Comparison of ENCODE assay signal across 1 cellular context in genomic region chr1:9294910-9295636, GRCh38.
TF ChIP-seq lines count a peak whose summit lies in the region.

No MANE protein-coding gene starts in this region.

TF ChIP-seq in GM23338, 12 proteins besides CTCF, POLR2A, EP300 and RAD21 (continued from another document):
- TF ChIP-seq EZH2phosphoT487 (IDR thresholded peaks at IDR 0.05; ENCODE audit: unreplicated experiment) (no peak), JUNB (IDR thresholded peaks at IDR 0.05; ENCODE audit: unreplicated experiment) (no peak), NANOG (IDR thresholded peaks at IDR 0.05; ENCODE audit: borderline replicate concordance) (no peak), ZNF331 (CRISPR knock-in tag; IDR thresholded peaks at IDR 0.05; ENCODE audit: low read depth) (no peak), ZNF462 (CRISPR knock-in tag; IDR thresholded peaks at IDR 0.05) (no peak)
- TF ChIP-seq, protein P1, sequence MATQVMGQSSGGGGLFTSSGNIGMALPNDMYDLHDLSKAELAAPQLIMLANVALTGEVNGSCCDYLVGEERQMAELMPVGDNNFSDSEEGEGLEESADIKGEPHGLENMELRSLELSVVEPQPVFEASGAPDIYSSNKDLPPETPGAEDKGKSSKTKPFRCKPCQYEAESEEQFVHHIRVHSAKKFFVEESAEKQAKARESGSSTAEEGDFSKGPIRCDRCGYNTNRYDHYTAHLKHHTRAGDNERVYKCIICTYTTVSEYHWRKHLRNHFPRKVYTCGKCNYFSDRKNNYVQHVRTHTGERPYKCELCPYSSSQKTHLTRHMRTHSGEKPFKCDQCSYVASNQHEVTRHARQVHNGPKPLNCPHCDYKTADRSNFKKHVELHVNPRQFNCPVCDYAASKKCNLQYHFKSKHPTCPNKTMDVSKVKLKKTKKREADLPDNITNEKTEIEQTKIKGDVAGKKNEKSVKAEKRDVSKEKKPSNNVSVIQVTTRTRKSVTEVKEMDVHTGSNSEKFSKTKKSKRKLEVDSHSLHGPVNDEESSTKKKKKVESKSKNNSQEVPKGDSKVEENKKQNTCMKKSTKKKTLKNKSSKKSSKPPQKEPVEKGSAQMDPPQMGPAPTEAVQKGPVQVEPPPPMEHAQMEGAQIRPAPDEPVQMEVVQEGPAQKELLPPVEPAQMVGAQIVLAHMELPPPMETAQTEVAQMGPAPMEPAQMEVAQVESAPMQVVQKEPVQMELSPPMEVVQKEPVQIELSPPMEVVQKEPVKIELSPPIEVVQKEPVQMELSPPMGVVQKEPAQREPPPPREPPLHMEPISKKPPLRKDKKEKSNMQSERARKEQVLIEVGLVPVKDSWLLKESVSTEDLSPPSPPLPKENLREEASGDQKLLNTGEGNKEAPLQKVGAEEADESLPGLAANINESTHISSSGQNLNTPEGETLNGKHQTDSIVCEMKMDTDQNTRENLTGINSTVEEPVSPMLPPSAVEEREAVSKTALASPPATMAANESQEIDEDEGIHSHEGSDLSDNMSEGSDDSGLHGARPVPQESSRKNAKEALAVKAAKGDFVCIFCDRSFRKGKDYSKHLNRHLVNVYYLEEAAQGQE (IDR thresholded peaks at IDR 0.05; ENCODE audit: unreplicated experiment), result no peak
- TF ChIP-seq, protein P2, sequence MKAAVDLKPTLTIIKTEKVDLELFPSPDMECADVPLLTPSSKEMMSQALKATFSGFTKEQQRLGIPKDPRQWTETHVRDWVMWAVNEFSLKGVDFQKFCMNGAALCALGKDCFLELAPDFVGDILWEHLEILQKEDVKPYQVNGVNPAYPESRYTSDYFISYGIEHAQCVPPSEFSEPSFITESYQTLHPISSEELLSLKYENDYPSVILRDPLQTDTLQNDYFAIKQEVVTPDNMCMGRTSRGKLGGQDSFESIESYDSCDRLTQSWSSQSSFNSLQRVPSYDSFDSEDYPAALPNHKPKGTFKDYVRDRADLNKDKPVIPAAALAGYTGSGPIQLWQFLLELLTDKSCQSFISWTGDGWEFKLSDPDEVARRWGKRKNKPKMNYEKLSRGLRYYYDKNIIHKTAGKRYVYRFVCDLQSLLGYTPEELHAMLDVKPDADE (IDR thresholded peaks at IDR 0.05), result no peak
